In genomic region chrX:13472975-13473665, GRCh38 we compare ENCODE assay signal across 10 cellular contexts.
DNase-seq lines count a peak whose midpoint lies in the region; ATAC-seq and TF ChIP-seq lines count a peak whose summit lies in the region.
"Had no signal": no experiment of that assay in that cellular context is flagged by ENCODE, and none has a peak within 500 bp of the region (broad histone marks: within the 10 kb centered on the region; RNA-seq: fewer than 3 reads in every experiment).

No MANE protein-coding gene starts in this region.

- TF ChIP-seq CTCF in coronary artery (IDR thresholded peaks at IDR 0.05) = no peak
- no peak for TF ChIP-seq CTCF in osteocyte (IDR thresholded peaks at IDR 0.05)

- H3K36me3 Mint-ChIP-seq in osteocyte (ENCODE audit: unreplicated experiment) = no peaks in the 10 kb centered on the region

- peak overlapping the region; percentile 50 to 71 for H3K27ac ChIP-seq in coronary artery

- no peak overlapping the region for H3K4me3 Mint-ChIP-seq in osteocyte (ENCODE audit: unreplicated experiment)

- peak; percentile 18 for ATAC-seq in HG02885 (IDR thresholded peaks at IDR 0.05; ENCODE audit: poor library complexity, unreplicated experiment)
- ATAC-seq in esophagus mucosa = no peak
- no peak for ATAC-seq in HG03139 (IDR thresholded peaks at IDR 0.05; ENCODE audit: unreplicated experiment)
- no peak for ATAC-seq in GM19324 (IDR thresholded peaks at IDR 0.05; ENCODE audit: low FRiP score, unreplicated experiment)

- H3K27ac Mint-ChIP-seq in osteocyte (ENCODE audit: unreplicated experiment) = peak overlapping the region; percentile 60

- peak overlapping the region; percentile 30 for H3K4me3 ChIP-seq in coronary artery

- H3K9me3 Mint-ChIP-seq in osteocyte (ENCODE audit: unreplicated experiment) = peaks cover 6% of the 10 kb centered on the region

- H3K27me3 Mint-ChIP-seq in osteocyte (ENCODE audit: unreplicated experiment) = no peaks in the 10 kb centered on the region

- DNase-seq in Daoy (ENCODE audit: low read depth) (peak; percentile 23), coronary artery (ENCODE audit: low spot score) (no peak), osteocyte (ENCODE audit: extremely low spot score, unreplicated experiment) (no peak), DMS79 treated with DMSO at 0.1 percent for 48 hours (lab: John Stamatoyannopoulos, UW) (no peak)
- DNase-seq: NCI-H446; stimulated activated CD4-positive, alpha-beta T cell treated with anti-CD3 and anti-CD28 coated beads, Interleukin-4, amount 100 ng/mL, for 4 hours had no signal

- H3K4me1 Mint-ChIP-seq in osteocyte (ENCODE audit: unreplicated experiment) = peaks cover 26% of the 10 kb centered on the region
